Comparison of ENCODE assay signal across 27 cellular contexts in the genomic region with DNA sequence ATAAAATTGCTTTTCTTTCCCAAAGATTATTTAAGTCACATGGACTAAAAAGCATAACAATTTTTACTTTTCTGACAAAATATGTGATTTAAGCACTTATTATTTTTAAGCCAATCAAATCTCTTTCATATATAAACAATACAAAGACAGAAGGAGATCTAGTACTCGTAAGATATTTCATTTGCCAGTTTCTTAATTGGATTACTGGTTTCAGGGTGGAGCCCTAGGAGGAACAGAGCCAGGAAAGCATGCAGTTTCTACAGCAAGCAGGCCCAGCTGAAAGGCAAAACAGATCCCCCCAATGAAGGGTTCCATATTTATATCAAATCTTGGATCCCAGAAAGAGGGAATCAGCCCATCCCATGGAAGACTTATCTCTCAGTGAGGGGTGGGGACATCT.
"Had no signal": no experiment of that assay in that cellular context is flagged by ENCODE, and none has a peak within 500 bp of the region (broad histone marks: within the 10 kb centered on the region; RNA-seq: fewer than 3 reads in every experiment).

No MANE protein-coding gene starts in this region.

- H3K4me1 ChIP-seq: esophagus squamous epithelium, gastroesophageal sphincter had no signal

- DNase-seq: activated CD4-positive, alpha-beta memory T cell treated with anti-CD3 and anti-CD28 coated beads, Interleukin-2, amount 10 ng/mL, durations not matched to agents 7 days and 5 days; activated CD4-positive, alpha-beta T cell treated with anti-CD3 and anti-CD28 coated beads for 1 hour; activated CD4-positive, alpha-beta T cell treated with anti-CD3 and anti-CD28 coated beads for 4 hours; activated CD4-positive, alpha-beta T cell treated with anti-CD3 and anti-CD28 coated beads, Interleukin-2, amount 10 ng/mL, durations not matched to agents 7 days and 5 days; activated CD4-positive, alpha-beta T cell treated with anti-CD3 and anti-CD28 coated beads, Interleukin-2, amount 50 U/mL, for 4 hours; activated CD8-positive, alpha-beta memory T cell treated with anti-CD3 and anti-CD28 coated beads, Interleukin-2, amount 50 U/mL, for 48 hours; activated effector memory CD4-positive, alpha-beta T cell treated with Interleukin-2 at 50 U/mL for 16 hours; activated gamma-delta T cell treated with Interleukin-2 at 50 U/mL for 16 hours; activated naive CD4-positive, alpha-beta T cell treated with anti-CD3 and anti-CD28 coated beads, Interleukin-2, amount 50 U/mL, for 16 hours; activated naive CD4-positive, alpha-beta T cell treated with Interleukin-2 at 50 U/mL for 16 hours; activated T-cell treated with anti-CD3 and anti-CD28 coated beads for 4 hours; activated T-cell treated with anti-CD3 and anti-CD28 coated beads, Interleukin-2, amount 50 U/mL, for 24 hours; activated T-cell treated with anti-CD3 and anti-CD28 coated beads, Interleukin-2, amount 50 U/mL, for 72 hours; amniotic stem cell; anterior cingulate cortex; brain microvascular endothelial cell; effector CD8-positive, alpha-beta T cell; esophagus squamous epithelium; foreskin melanocyte; head of caudate nucleus; T-helper 2 cell had no signal

- H3K9me3 Mint-ChIP-seq: activated CD4-positive, alpha-beta memory T cell treated with anti-CD3 and anti-CD28 coated beads, Interleukin-2, amount 10 ng/mL, durations not matched to agents 7 days and 5 days; activated CD4-positive, alpha-beta T cell treated with anti-CD3 and anti-CD28 coated beads, Interleukin-2, amount 10 ng/mL, durations not matched to agents 7 days and 5 days; activated T-cell treated with anti-CD3 and anti-CD28 coated beads, Interleukin-2, amount 50 U/mL, for 24 hours; activated T-helper 17 cell treated with anti-CD3 and anti-CD28 coated beads, Interleukin-2, amount 50 U/mL, for 72 hours; WTC11 had no signal

- H3K4me3 ChIP-seq: esophagus squamous epithelium, gastroesophageal sphincter had no signal

- H3K9me3 ChIP-seq: esophagus squamous epithelium, gastroesophageal sphincter had no signal

- H3K36me3 ChIP-seq: brain microvascular endothelial cell, esophagus squamous epithelium, gastroesophageal sphincter had no signal

- H3K27me3 Mint-ChIP-seq: activated CD4-positive, alpha-beta memory T cell treated with anti-CD3 and anti-CD28 coated beads, Interleukin-2, amount 10 ng/mL, durations not matched to agents 7 days and 5 days; activated T-cell treated with anti-CD3 and anti-CD28 coated beads, Interleukin-2, amount 50 U/mL, for 24 hours had no signal

- H3K4me1 Mint-ChIP-seq: activated CD4-positive, alpha-beta memory T cell treated with anti-CD3 and anti-CD28 coated beads, Interleukin-2, amount 10 ng/mL, durations not matched to agents 7 days and 5 days; activated CD4-positive, alpha-beta T cell treated with anti-CD3 and anti-CD28 coated beads, Interleukin-2, amount 10 ng/mL, durations not matched to agents 7 days and 5 days; activated T-helper 17 cell treated with anti-CD3 and anti-CD28 coated beads, Interleukin-2, amount 50 U/mL, for 72 hours had no signal

- H3K4me3 Mint-ChIP-seq: activated CD4-positive, alpha-beta memory T cell treated with anti-CD3 and anti-CD28 coated beads, Interleukin-2, amount 10 ng/mL, durations not matched to agents 7 days and 5 days; activated CD4-positive, alpha-beta T cell treated with anti-CD3 and anti-CD28 coated beads, Interleukin-2, amount 10 ng/mL, durations not matched to agents 7 days and 5 days; activated naive CD8-positive, alpha-beta T cell; activated T-cell treated with anti-CD3 and anti-CD28 coated beads, Interleukin-2, amount 50 U/mL, for 24 hours; activated T-cell treated with anti-CD3 and anti-CD28 coated beads, Interleukin-2, amount 50 U/mL, for 72 hours; activated T-helper 17 cell treated with anti-CD3 and anti-CD28 coated beads, Interleukin-2, amount 50 U/mL, for 72 hours; WTC11 had no signal

- H3K27ac Mint-ChIP-seq: activated CD4-positive, alpha-beta memory T cell treated with anti-CD3 and anti-CD28 coated beads, Interleukin-2, amount 10 ng/mL, durations not matched to agents 7 days and 5 days; activated CD4-positive, alpha-beta T cell treated with anti-CD3 and anti-CD28 coated beads, Interleukin-2, amount 10 ng/mL, durations not matched to agents 7 days and 5 days; activated naive CD8-positive, alpha-beta T cell; activated T-cell treated with anti-CD3 and anti-CD28 coated beads, Interleukin-2, amount 50 U/mL, for 24 hours; activated T-cell treated with anti-CD3 and anti-CD28 coated beads, Interleukin-2, amount 50 U/mL, for 72 hours; activated T-helper 17 cell treated with anti-CD3 and anti-CD28 coated beads, Interleukin-2, amount 50 U/mL, for 72 hours; WTC11 had no signal

- H3K27ac ChIP-seq: brain microvascular endothelial cell, epithelial cell of prostate, esophagus squamous epithelium, gastroesophageal sphincter, VCaP had no signal

- H3K27me3 ChIP-seq: brain microvascular endothelial cell, esophagus squamous epithelium, gastroesophageal sphincter had no signal

- H3K36me3 Mint-ChIP-seq: activated naive CD8-positive, alpha-beta T cell; WTC11 had no signal
